Comparison of ENCODE assay signal across 11 cellular contexts in the genomic region with DNA sequence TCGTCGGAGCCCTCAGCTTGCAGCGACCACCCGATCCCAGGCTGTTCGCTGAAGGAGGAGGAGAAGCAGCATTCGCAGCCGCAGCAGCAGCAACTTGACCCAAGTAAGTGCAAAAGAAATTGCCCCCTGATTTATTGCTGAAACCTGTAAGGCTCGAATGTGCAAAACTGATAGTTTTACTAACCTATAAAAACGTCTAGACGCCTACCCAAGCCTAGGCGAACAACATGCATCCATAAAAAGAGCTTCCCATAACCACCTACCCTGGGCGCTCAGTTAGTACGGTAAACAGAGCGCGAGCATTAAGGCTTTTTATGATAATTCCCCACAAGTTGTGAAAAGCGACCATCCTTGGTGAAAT. TPM values are rescaled to one million over a fixed set of nuclear protein-coding genes. Genes with fewer than 3 reads are reported as not detected.
A peak's percentile ranks its signal among the peaks of the same experiment; 100 is the strongest.
DNase-seq lines count a peak whose midpoint lies in the region; ATAC-seq and TF ChIP-seq lines count a peak whose summit lies in the region.
"Had no signal": no experiment of that assay in that cellular context is flagged by ENCODE, and none has a peak within 500 bp of the region (broad histone marks: within the 10 kb centered on the region; RNA-seq: fewer than 3 reads in every experiment).

No MANE protein-coding gene starts in this region.

- no peaks in the 10 kb centered on the region for H3K36me3 Mint-ChIP-seq in glutamatergic neuron (ENCODE audit: unreplicated experiment)

- H3K4me3 ChIP-seq in SJCRH30 (peak overlapping the region; percentile 80), skeletal muscle satellite cell (ENCODE audit: low read length) (peak overlapping the region; percentile 78)

- H3K36me3 ChIP-seq in ES-I3 (ENCODE audit: insufficient read depth, low read length) (no peaks in the 10 kb centered on the region), SJCRH30 (no peaks in the 10 kb centered on the region), skeletal muscle satellite cell (ENCODE audit: insufficient read depth, low read length) (no peaks in the 10 kb centered on the region)

- no peak for TF ChIP-seq CTCF in glutamatergic neuron (IDR thresholded peaks at IDR 0.05; ENCODE audit: partially characterized antibody, unreplicated experiment)

- peaks cover 8% of the 10 kb centered on the region for H3K4me1 Mint-ChIP-seq in glutamatergic neuron (ENCODE audit: low read depth, unreplicated experiment)

- H3K27ac Mint-ChIP-seq in glutamatergic neuron (ENCODE audit: unreplicated experiment): no peak overlapping the region

- no peaks in the 10 kb centered on the region for H3K9me3 ChIP-seq in ES-I3 (ENCODE audit: control insufficient read depth, insufficient read depth, low read length)
- H3K9me3 ChIP-seq in SJCRH30 (replicated peaks): no peaks in the 10 kb centered on the region
- H3K9me3 ChIP-seq in skeletal muscle satellite cell (replicated peaks; ENCODE audit: low read length): no peaks in the 10 kb centered on the region
- H3K9me3 ChIP-seq: mucosa of descending colon had no signal

- no peak overlapping the region; the same call in 1 of the 2 replicates for H3K27ac ChIP-seq in SJCRH30

- ATAC-seq in HG02981 (IDR thresholded peaks at IDR 0.05; ENCODE audit: unreplicated experiment): no peak

- H3K4me2 ChIP-seq in skeletal muscle satellite cell (ENCODE audit: low read length): peak overlapping the region; percentile 90

- H3K4me1 ChIP-seq in ES-I3 (ENCODE audit: insufficient read depth, low read length): no peaks in the 10 kb centered on the region
- H3K4me1 ChIP-seq in SJCRH30: no peaks in the 10 kb centered on the region
- H3K4me1 ChIP-seq in skeletal muscle satellite cell (ENCODE audit: control insufficient read depth, insufficient read depth, low read length): peaks cover 9% of the 10 kb centered on the region

- peaks cover 46% of the 10 kb centered on the region for H3K27me3 Mint-ChIP-seq in glutamatergic neuron (ENCODE audit: unreplicated experiment)

- H3K27me3 ChIP-seq in SJCRH30 (no peaks in the 10 kb centered on the region), skeletal muscle satellite cell (ENCODE audit: control insufficient read depth, insufficient read depth, low read length) (peaks cover 89% of the 10 kb centered on the region)

- peak overlapping the region; percentile 58 for H3K4me3 Mint-ChIP-seq in glutamatergic neuron (ENCODE audit: unreplicated experiment)

- H3K9ac ChIP-seq in ES-I3 (ENCODE audit: low read depth, low read length) (peak overlapping the region; percentile 24; the same call in 1 of the 2 replicates), skeletal muscle satellite cell (ENCODE audit: low read depth, low read length) (no peak overlapping the region)

- peaks cover 20% of the 10 kb centered on the region for H3K9me3 Mint-ChIP-seq in glutamatergic neuron (ENCODE audit: unreplicated experiment)

- DNase-seq in SJCRH30 (no peak), glutamatergic neuron (no peak), NCI-H2227 treated with DMSO at 0.1 percent for 48 hours (lab: John Stamatoyannopoulos, UW) (no peak), HuH-7.5 (ENCODE audit: low spot score) (no peak)
- DNase-seq: activated CD4-positive, alpha-beta T cell treated with anti-CD3 and anti-CD28 coated beads for 1 hour; amygdala; GDM1 had no signal

RNA-seq across cellular contexts. Expression of a gene that starts 0.9 kb away (rescaled TPM):
- total RNA-seq in SJCRH30 (2014; rRNA removed; shearing (Covaris generic)): 3.9 and 4.4 TPM in 2 replicates
- total RNA-seq in glutamatergic neuron (ENCODE audit: unreplicated experiment): 0.44 TPM
- total RNA-seq in skeletal muscle satellite cell (2012; rRNA removed): 1.1 and 1.3 TPM in 2 replicates

RNA-seq across cellular contexts. Expression of a gene that starts 6.0 kb away (rescaled TPM):
- total RNA-seq in SJCRH30 (2014; rRNA removed; shearing (Covaris generic)): 8.6 and 9.9 TPM in 2 replicates
- 0.27 TPM for total RNA-seq in glutamatergic neuron (ENCODE audit: unreplicated experiment)
- total RNA-seq in skeletal muscle satellite cell (2012; rRNA removed): 6.6 and 9.0 TPM in 2 replicates

RNA-seq across cellular contexts. Expression of a gene that starts 6.9 kb away (rescaled TPM):
- 1.3 and 2.2 TPM in 2 replicates for total RNA-seq in SJCRH30 (2014; rRNA removed; shearing (Covaris generic))
- not detected for total RNA-seq in glutamatergic neuron (ENCODE audit: unreplicated experiment)
- 0.22 and 0.25 TPM in 2 replicates for total RNA-seq in skeletal muscle satellite cell (2012; rRNA removed)

RNA-seq across cellular contexts. Expression of a gene that starts 16.4 kb away (rescaled TPM):
- total RNA-seq in SJCRH30 (2014; rRNA removed; shearing (Covaris generic)): 3.1 and 3.7 TPM in 2 replicates
- total RNA-seq in glutamatergic neuron (ENCODE audit: unreplicated experiment): not detected
- not detected in 2 replicates for total RNA-seq in skeletal muscle satellite cell (2012; rRNA removed)

RNA-seq across cellular contexts. Expression of a gene that starts 23.9 kb away (rescaled TPM):
- 0.10 TPM in 1 of 2 replicates, not detected in the other for total RNA-seq in SJCRH30 (2014; rRNA removed; shearing (Covaris generic))
- total RNA-seq in glutamatergic neuron (ENCODE audit: unreplicated experiment): not detected
- not detected in 2 replicates for total RNA-seq in skeletal muscle satellite cell (2012; rRNA removed)
- total RNA-seq: mucosa of descending colon had no signal
